ENCODE assay signal across 8 cellular contexts in the genomic region with DNA sequence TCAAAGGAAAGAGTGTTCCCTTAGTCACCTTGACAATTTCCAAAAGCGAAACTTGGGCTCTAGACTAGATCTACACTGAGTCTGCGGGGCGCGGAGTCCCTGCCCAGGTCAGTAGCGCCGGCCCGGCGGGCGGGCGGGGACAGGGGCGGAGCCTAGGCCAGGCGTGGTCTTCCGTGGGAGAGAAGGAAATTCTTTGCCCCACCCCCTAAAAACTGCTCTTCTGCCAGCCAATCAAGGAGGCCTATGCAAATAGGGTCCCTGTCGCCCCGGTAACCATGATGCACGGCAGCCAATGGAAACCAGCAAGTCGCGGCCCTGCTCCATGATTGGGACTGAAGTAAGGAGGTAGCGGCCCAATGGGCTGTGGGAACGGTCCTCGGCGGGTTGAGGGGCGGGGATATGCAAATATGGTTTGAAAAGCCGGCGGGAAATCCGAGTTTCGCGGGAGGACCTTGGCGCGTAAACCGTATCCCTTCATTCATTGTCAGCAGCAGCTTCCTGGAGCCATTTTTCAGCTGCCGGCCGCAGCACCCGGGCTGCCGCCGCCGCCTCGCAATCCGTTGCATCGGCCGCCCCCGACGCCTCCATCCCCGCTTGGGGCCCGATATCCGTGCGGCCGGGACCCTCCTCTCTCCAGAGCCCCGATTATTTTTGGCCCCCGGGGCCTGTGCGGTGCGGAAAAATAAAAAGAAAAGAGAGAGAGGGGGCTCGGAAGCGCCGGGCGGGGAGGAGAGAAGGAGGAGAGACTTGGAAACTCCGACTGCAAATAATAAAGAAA. TPM values are rescaled to one million over a fixed set of nuclear protein-coding genes. Genes with fewer than 3 reads are reported as not detected.
DNase-seq lines count a peak whose midpoint lies in the region; FAIRE-seq and TF ChIP-seq lines count a peak whose summit lies in the region.

Gene E2F3, plus strand, starts transcription at position 477 of the 778 bp plus-strand sequence. CDS start 354 bp downstream, outside the sequence.

- CTCF ChIA-PET in activated naive CD4-positive, alpha-beta T cell treated with anti-CD3 and anti-CD28 coated beads for 36 hours (lab: Charles Lee): interaction anchor here (1.1 kb wide), 1 partner anchor 107 kb away, joined by 3 read pairs; no protein-coding TSS in a partner anchor

- WGBS in neuronal stem cell (ENCODE audit: extremely low coverage in 2 of 2, insufficient read length in 2 of 2, insufficient replicate concordance in 1 of 2), 2 donors: no CpG with 5 or more reads among the region's 57 CpGs

- no peaks in the 10 kb centered on the region for H3K9me3 ChIP-seq in neuronal stem cell (replicated peaks in 1 of 2; ENCODE audit: control insufficient read depth in 2 of 2, insufficient read depth in 1 of 2, low read depth in 1 of 2, low read length in 2 of 2)

- peak within 1 kb of the TSS; percentile 96 for H3K23ac ChIP-seq in neuronal stem cell (ENCODE audit: low read depth, low read length, poor library complexity)

- H3K9me3 Mint-ChIP-seq in activated naive CD4-positive, alpha-beta T cell treated with anti-CD3 and anti-CD28 coated beads for 36 hours: no peaks in the 10 kb centered on the region

- H3K36me3 Mint-ChIP-seq in activated naive CD4-positive, alpha-beta T cell treated with anti-CD3 and anti-CD28 coated beads for 36 hours (ENCODE audit: low read depth): peaks cover 18% of the 10 kb centered on the region

- no peaks in the 10 kb centered on the region for H3K27me3 ChIP-seq in neuronal stem cell (ENCODE audit: control insufficient read depth in 3 of 3, insufficient read depth in 3 of 3, low read depth in 1 of 3, low read length in 3 of 3)

- intact Hi-C loops in activated naive CD4-positive, alpha-beta T cell treated with anti-CD3 and anti-CD28 coated beads for 36 hours (cut with micrococcal nuclease): loop anchor here (1.0 to 10.0 kb wide), 12 partner anchors 34 to 1997 kb away; partner anchors contain the start of genes MBOAT1 and SOX4

- peak; percentile 100 for DNase-seq in GM03348 (ENCODE audit: low spot score)
- DNase-seq in HFF-Myc (ENCODE audit: extremely low read depth, low read depth): peak; percentile 99
- peak; percentile 100 for DNase-seq in NAMALWA (ENCODE audit: low spot score)
- peak; percentile 100 for DNase-seq in SK-N-DZ (ENCODE audit: low spot score)
- peak; percentile 100 for DNase-seq in activated naive CD4-positive, alpha-beta T cell treated with anti-CD3 and anti-CD28 coated beads for 36 hours
- peak; percentile 99 for DNase-seq in frontal cortex (ENCODE audit: low spot score in 2 of 2)
- peak; percentile 99 for DNase-seq in neuronal stem cell (ENCODE audit: low spot score)

- peak within 1 kb of the TSS; percentile 98 for H2BK5ac ChIP-seq in neuronal stem cell (ENCODE audit: low read length)

- peak within 1 kb of the TSS; percentile 91 for H3K14ac ChIP-seq in neuronal stem cell (ENCODE audit: low read length)

- peak within 1 kb of the TSS; percentile 99 for H3K18ac ChIP-seq in neuronal stem cell (ENCODE audit: low read length)

- H3K4me2 ChIP-seq in neuronal stem cell (ENCODE audit: insufficient read depth, low read length, poor library complexity, severe bottlenecking): peak within 1 kb of the TSS; percentile 82

- peak within 1 kb of the TSS; percentile 82 for H2BK15ac ChIP-seq in neuronal stem cell (ENCODE audit: low read length)

- H2BK12ac ChIP-seq in neuronal stem cell (ENCODE audit: low read length): no peak within 1 kb of the TSS

- H3K9ac ChIP-seq in neuronal stem cell (ENCODE audit: low read depth, low read length, poor library complexity): peak within 1 kb of the TSS; percentile 98

- H3K4ac ChIP-seq in neuronal stem cell (ENCODE audit: low read length): peak within 1 kb of the TSS; percentile 87

- peak within 1 kb of the TSS; percentile 79 for H3K4me3 ChIP-seq in HFF-Myc (replicated peaks; ENCODE audit: low read depth, low read length)
- H3K4me3 ChIP-seq in neuronal stem cell (ENCODE audit: low read length in 2 of 2): peak within 1 kb of the TSS; percentile 65 to 96

- H3K4me1 ChIP-seq in neuronal stem cell (ENCODE audit: control insufficient read depth in 2 of 2, insufficient read depth in 1 of 2, low read depth in 1 of 2, low read length in 2 of 2): no peaks in the 10 kb centered on the region

- peak within 1 kb of the TSS; percentile 96 for H2AK5ac ChIP-seq in neuronal stem cell (ENCODE audit: low read depth, low read length)

- peak; percentile 98 for FAIRE-seq in frontal cortex (lab: Jason Lieb, UNC)

- H2BK120ac ChIP-seq in neuronal stem cell (ENCODE audit: low read depth, low read length): no peak within 1 kb of the TSS

- peaks cover 0 to 19% of the 10 kb centered on the region in 2 donors for H3K36me3 ChIP-seq in neuronal stem cell (replicated peaks in 1 of 2; ENCODE audit: control insufficient read depth in 2 of 2, insufficient read depth in 2 of 2, low read length in 2 of 2)

- H4K91ac ChIP-seq in neuronal stem cell (ENCODE audit: low read depth, low read length, poor library complexity): peak within 1 kb of the TSS; percentile 97

- peak within 1 kb of the TSS; percentile 82 for H3K27ac ChIP-seq in neuronal stem cell (replicated peaks; ENCODE audit: low read length)

- H3K27ac Mint-ChIP-seq in activated naive CD4-positive, alpha-beta T cell treated with anti-CD3 and anti-CD28 coated beads for 36 hours: peak within 1 kb of the TSS; percentile 99

- H4K8ac ChIP-seq in neuronal stem cell (ENCODE audit: low read depth, low read length): peak within 1 kb of the TSS; percentile 77

- peaks cover 2% of the 10 kb centered on the region for H3K79me1 ChIP-seq in neuronal stem cell (ENCODE audit: low read depth, low read length)

- peak within 1 kb of the TSS; percentile 95 for H3K4me3 Mint-ChIP-seq in activated naive CD4-positive, alpha-beta T cell treated with anti-CD3 and anti-CD28 coated beads for 36 hours

- H3K27me3 Mint-ChIP-seq in activated naive CD4-positive, alpha-beta T cell treated with anti-CD3 and anti-CD28 coated beads for 36 hours (ENCODE audit: low read depth): no peaks in the 10 kb centered on the region

- peak within 1 kb of the TSS; percentile 89 for H2AFZ ChIP-seq in neuronal stem cell (ENCODE audit: low read length)

- TF ChIP-seq CTCF in HFF-Myc (IDR thresholded peaks at IDR 0.05; ENCODE audit: low read depth, low read length, missing control alignments) (no peak), subcutaneous adipose tissue (IDR thresholded peaks at IDR 0.05; ENCODE audit: low read depth) (no peak)

- peaks cover 19% of the 10 kb centered on the region for H3K4me1 Mint-ChIP-seq in activated naive CD4-positive, alpha-beta T cell treated with anti-CD3 and anti-CD28 coated beads for 36 hours (ENCODE audit: low read depth)

RNA-seq across cellular contexts. Expression of gene E2F3, which starts in this region (rescaled TPM):
- 18.2 and 24.1 TPM in 2 replicates for polyA plus RNA-seq in SK-N-DZ (2014; cell fraction: cytosol; rRNA removed)
- polyA plus RNA-seq in SK-N-DZ (2014; cell fraction: nucleus; rRNA removed): 35.4 and 46.6 TPM in 2 replicates
- total RNA-seq in activated naive CD4-positive, alpha-beta T cell treated with anti-CD3 and anti-CD28 coated beads for 36 hours: 10 to 100 TPM; 12.7 to 13.1 TPM
- total RNA-seq in frontal cortex: 4.1 TPM
- polyA plus RNA-seq in neuronal stem cell (2013, experiment 1 of 2): 22.6 TPM
- polyA plus RNA-seq in neuronal stem cell (2013, experiment 2 of 2): 23.2 TPM
- total RNA-seq in subcutaneous adipose tissue: 10 to 100 TPM in 3 of 4 donors, 1 to 10 TPM in 1; 9.4 to 15.8 (median 11.9) TPM

Comparison
In these comparisons a context has a peak if more than half of its experiments do, and no peak if none do; other contexts are left out.
1. Peak in every context shown above with its lines: DNase-seq, H3K4me3 ChIP-seq and H3K27ac ChIP-seq.